ENCODE assay signal across 18 cellular contexts in genomic region chr2:23542390-23542789, GRCh38.
"Had no signal": no experiment of that assay in that cellular context is flagged by ENCODE, and none has a peak within 500 bp of the region (broad histone marks: within the 10 kb centered on the region; RNA-seq: fewer than 3 reads in every experiment).

No MANE protein-coding gene starts in this region.

- H3K27ac ChIP-seq: coronary artery, foreskin keratinocyte, neural progenitor cell, ovary, upper lobe of right lung had no signal

- H3K4me1 ChIP-seq: foreskin keratinocyte, neural progenitor cell had no signal

- H3K9me3 ChIP-seq: ovary, sigmoid colon, testis, upper lobe of right lung had no signal

- H3K36me3 ChIP-seq: neural progenitor cell, ovary, sigmoid colon, upper lobe of right lung had no signal

- H3K4me1 Mint-ChIP-seq: activated naive CD8-positive, alpha-beta T cell treated with anti-CD3 and anti-CD28 coated beads, Interleukin-2, amount 50 U/mL, for 24 hours; stimulated activated effector memory CD8-positive, alpha-beta T cell treated with anti-CD3 and anti-CD28 coated beads, Interleukin-12 subunit alpha, Interleukin-12 subunit beta, amount 100 ng/mL, for 72 hours had no signal

- ATAC-seq: activated CD8-positive, alpha-beta T cell treated with anti-CD3 and anti-CD28 coated beads for 36 hours; activated naive CD8-positive, alpha-beta T cell treated with anti-CD3 and anti-CD28 coated beads, Interleukin-2, amount 50 U/mL, for 24 hours; stimulated activated effector memory CD8-positive, alpha-beta T cell treated with anti-CD3 and anti-CD28 coated beads, Interleukin-12 subunit alpha, Interleukin-12 subunit beta, amount 100 ng/mL, for 72 hours; upper lobe of right lung had no signal

- DNase-seq: activated CD4-positive, alpha-beta T cell treated with anti-CD3 and anti-CD28 coated beads, Interleukin-2, amount 10 ng/mL, durations not matched to agents 24 days and 14 days; activated CD8-positive, alpha-beta T cell treated with anti-CD3 and anti-CD28 coated beads for 36 hours; activated naive CD4-positive, alpha-beta T cell treated with Interleukin-2 at 50 U/mL for 16 hours; activated naive CD8-positive, alpha-beta T cell treated with anti-CD3 and anti-CD28 coated beads, Interleukin-2, amount 50 U/mL, for 24 hours; activated T-cell treated with anti-CD3 and anti-CD28 coated beads, Interleukin-2, amount 50 U/mL, for 24 hours; aorta; foreskin keratinocyte; hypothalamus; stimulated activated CD4-positive, alpha-beta T cell treated with anti-CD3 and anti-CD28 coated beads, Interleukin-4, amount 100 ng/mL, for 24 hours; T1000; upper lobe of right lung had no signal

- H3K36me3 Mint-ChIP-seq: neural progenitor cell; stimulated activated effector memory CD8-positive, alpha-beta T cell treated with anti-CD3 and anti-CD28 coated beads, Interleukin-12 subunit alpha, Interleukin-12 subunit beta, amount 100 ng/mL, for 72 hours had no signal

- H3K27me3 Mint-ChIP-seq: activated CD4-positive, alpha-beta T cell treated with anti-CD3 and anti-CD28 coated beads, Interleukin-2, amount 10 ng/mL, durations not matched to agents 24 days and 14 days; activated CD8-positive, alpha-beta T cell treated with anti-CD3 and anti-CD28 coated beads for 36 hours; activated naive CD8-positive, alpha-beta T cell treated with anti-CD3 and anti-CD28 coated beads, Interleukin-2, amount 50 U/mL, for 24 hours; activated T-cell treated with anti-CD3 and anti-CD28 coated beads, Interleukin-2, amount 50 U/mL, for 24 hours had no signal

- H3K9me3 Mint-ChIP-seq: activated CD4-positive, alpha-beta T cell treated with anti-CD3 and anti-CD28 coated beads, Interleukin-2, amount 10 ng/mL, durations not matched to agents 24 days and 14 days; activated CD8-positive, alpha-beta T cell treated with anti-CD3 and anti-CD28 coated beads for 36 hours; activated naive CD8-positive, alpha-beta T cell treated with anti-CD3 and anti-CD28 coated beads, Interleukin-2, amount 50 U/mL, for 24 hours; activated T-cell treated with anti-CD3 and anti-CD28 coated beads, Interleukin-2, amount 50 U/mL, for 24 hours; activated T-helper 2 cell treated with anti-CD3 and anti-CD28 coated beads, Interferon-gamma antibody, Interleukin-2, Interleukin-4, amounts not matched to agents 10 μg/mL and 5 μg/mL and 100 μg/mL, durations not matched to agents 14 hours and 24 hours and 36 hours; neural progenitor cell; stimulated activated effector memory CD8-positive, alpha-beta T cell treated with anti-CD3 and anti-CD28 coated beads, Interleukin-12 subunit alpha, Interleukin-12 subunit beta, amount 100 ng/mL, for 72 hours had no signal

- H3K27ac Mint-ChIP-seq: activated CD4-positive, alpha-beta T cell treated with anti-CD3 and anti-CD28 coated beads, Interleukin-2, amount 10 ng/mL, durations not matched to agents 24 days and 14 days; activated CD8-positive, alpha-beta T cell treated with anti-CD3 and anti-CD28 coated beads for 36 hours; activated naive CD8-positive, alpha-beta T cell treated with anti-CD3 and anti-CD28 coated beads, Interleukin-2, amount 50 U/mL, for 24 hours; activated T-cell treated with anti-CD3 and anti-CD28 coated beads, Interleukin-2, amount 50 U/mL, for 24 hours; activated T-helper 2 cell treated with anti-CD3 and anti-CD28 coated beads, Interferon-gamma antibody, Interleukin-2, Interleukin-4, amounts not matched to agents 10 μg/mL and 5 μg/mL and 100 μg/mL, durations not matched to agents 14 hours and 24 hours and 36 hours; stimulated activated effector memory CD8-positive, alpha-beta T cell treated with anti-CD3 and anti-CD28 coated beads, Interleukin-12 subunit alpha, Interleukin-12 subunit beta, amount 100 ng/mL, for 72 hours had no signal

- H3K4me3 Mint-ChIP-seq: activated CD4-positive, alpha-beta T cell treated with anti-CD3 and anti-CD28 coated beads, Interleukin-2, amount 10 ng/mL, durations not matched to agents 24 days and 14 days; activated CD8-positive, alpha-beta T cell treated with anti-CD3 and anti-CD28 coated beads for 36 hours; activated naive CD8-positive, alpha-beta T cell treated with anti-CD3 and anti-CD28 coated beads, Interleukin-2, amount 50 U/mL, for 24 hours; activated T-cell treated with anti-CD3 and anti-CD28 coated beads, Interleukin-2, amount 50 U/mL, for 24 hours; neural progenitor cell; stimulated activated effector memory CD8-positive, alpha-beta T cell treated with anti-CD3 and anti-CD28 coated beads, Interleukin-12 subunit alpha, Interleukin-12 subunit beta, amount 100 ng/mL, for 72 hours had no signal

- H3K4me3 ChIP-seq: coronary artery, neural progenitor cell, ovary, sigmoid colon, testis, upper lobe of right lung had no signal

- H3K27me3 ChIP-seq: neural progenitor cell, ovary, sigmoid colon, testis, upper lobe of right lung had no signal
